1 cellular context compared by ENCODE assay signal in the genomic region with DNA sequence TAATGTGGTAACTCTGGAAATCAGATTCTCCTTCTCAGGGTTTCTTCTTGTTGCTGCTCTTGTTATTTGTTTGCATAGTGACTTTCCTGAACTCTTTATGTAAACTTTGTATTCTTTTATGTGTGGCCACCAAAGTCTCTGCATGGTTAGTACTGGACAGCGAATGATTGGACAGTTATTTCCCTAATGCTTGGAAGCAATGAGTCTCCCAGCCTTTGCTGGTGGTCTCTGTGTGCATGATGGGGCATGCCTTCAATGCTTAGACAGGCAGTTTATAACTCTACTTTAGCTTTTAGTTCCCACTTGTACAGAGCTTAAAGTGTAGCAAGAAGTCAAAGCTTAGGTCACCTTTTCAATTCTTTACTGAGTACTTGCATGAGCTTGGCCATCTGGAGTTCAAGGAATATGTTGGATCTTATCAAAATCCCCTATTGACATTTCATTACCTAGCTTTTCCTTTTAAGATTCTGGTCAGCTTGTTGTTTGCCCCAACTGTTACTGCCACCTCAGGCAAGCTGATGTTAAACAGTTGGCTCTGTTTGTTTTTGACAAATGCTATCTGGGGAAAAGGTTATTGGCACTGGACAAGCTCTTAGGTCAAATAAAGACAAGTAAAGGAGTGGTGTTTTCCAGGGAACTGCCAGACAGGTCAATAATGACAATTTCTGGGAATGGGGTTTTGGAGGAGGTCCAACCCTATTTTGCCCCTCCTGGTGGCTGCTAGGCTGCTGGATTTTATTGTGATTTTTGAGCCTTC.
A peak's percentile ranks its signal among the peaks of the same experiment; 100 is the strongest.
TF ChIP-seq lines count a peak whose summit lies in the region.

No MANE protein-coding gene starts in this region.

TF ChIP-seq in HepG2, 621 proteins besides CTCF, POLR2A, EP300 and RAD21 (continued from another document):
- TF ChIP-seq SP5 (CRISPR knock-in tag; IDR thresholded peaks at IDR 0.05; ENCODE audit: borderline replicate concordance, low read depth) (no peak), ZMYM3 (CRISPR knock-in tag; IDR thresholded peaks at IDR 0.05) (no peak), CREB1 (IDR thresholded peaks at IDR 0.05) (no peak), CREB1 (CRISPR knock-in tag; IDR thresholded peaks at IDR 0.05) (peak; percentile 8; the same call in 1 of the 2 replicates), SALL1 (CRISPR knock-in tag; IDR thresholded peaks at IDR 0.05) (no peak), EHMT2 (IDR thresholded peaks at IDR 0.05; ENCODE audit: borderline replicate concordance, low read depth, low read length) (no peak), ZNF816 (CRISPR knock-in tag; IDR thresholded peaks at IDR 0.05; ENCODE audit: borderline replicate concordance) (no peak), RFXANK (CRISPR knock-in tag; IDR thresholded peaks at IDR 0.05) (no peak), ZNF33B (CRISPR knock-in tag; IDR thresholded peaks at IDR 0.05) (no peak), MXD4 (CRISPR knock-in tag; IDR thresholded peaks at IDR 0.05) (no peak), ZNF337 (CRISPR knock-in tag; IDR thresholded peaks at IDR 0.05; ENCODE audit: borderline replicate concordance, low read depth) (no peak), ZNF24 (IDR thresholded peaks at IDR 0.05) (no peak), FOXA1 (IDR thresholded peaks at IDR 0.05) (no peak), FOXA1 (CRISPR knock-in tag; IDR thresholded peaks at IDR 0.05) (peak; percentile 67; the same call in 1 of the 2 replicates), ZNF232 (CRISPR knock-in tag; IDR thresholded peaks at IDR 0.05; ENCODE audit: borderline replicate concordance) (no peak), ZNF616 (CRISPR knock-in tag; IDR thresholded peaks at IDR 0.05; ENCODE audit: low read depth) (no peak), MAFF (IDR thresholded peaks at IDR 0.05; ENCODE audit: low read depth, low read length) (no peak), ZNF709 (CRISPR knock-in tag; IDR thresholded peaks at IDR 0.05) (no peak), FOXM1 (CRISPR knock-in tag; IDR thresholded peaks at IDR 0.05) (no peak)
- TF ChIP-seq, protein P1, sequence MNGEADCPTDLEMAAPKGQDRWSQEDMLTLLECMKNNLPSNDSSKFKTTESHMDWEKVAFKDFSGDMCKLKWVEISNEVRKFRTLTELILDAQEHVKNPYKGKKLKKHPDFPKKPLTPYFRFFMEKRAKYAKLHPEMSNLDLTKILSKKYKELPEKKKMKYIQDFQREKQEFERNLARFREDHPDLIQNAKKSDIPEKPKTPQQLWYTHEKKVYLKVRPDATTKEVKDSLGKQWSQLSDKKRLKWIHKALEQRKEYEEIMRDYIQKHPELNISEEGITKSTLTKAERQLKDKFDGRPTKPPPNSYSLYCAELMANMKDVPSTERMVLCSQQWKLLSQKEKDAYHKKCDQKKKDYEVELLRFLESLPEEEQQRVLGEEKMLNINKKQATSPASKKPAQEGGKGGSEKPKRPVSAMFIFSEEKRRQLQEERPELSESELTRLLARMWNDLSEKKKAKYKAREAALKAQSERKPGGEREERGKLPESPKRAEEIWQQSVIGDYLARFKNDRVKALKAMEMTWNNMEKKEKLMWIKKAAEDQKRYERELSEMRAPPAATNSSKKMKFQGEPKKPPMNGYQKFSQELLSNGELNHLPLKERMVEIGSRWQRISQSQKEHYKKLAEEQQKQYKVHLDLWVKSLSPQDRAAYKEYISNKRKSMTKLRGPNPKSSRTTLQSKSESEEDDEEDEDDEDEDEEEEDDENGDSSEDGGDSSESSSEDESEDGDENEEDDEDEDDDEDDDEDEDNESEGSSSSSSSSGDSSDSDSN (CRISPR knock-in tag; IDR thresholded peaks at IDR 0.05), result no peak
- TF ChIP-seq, protein P2, sequence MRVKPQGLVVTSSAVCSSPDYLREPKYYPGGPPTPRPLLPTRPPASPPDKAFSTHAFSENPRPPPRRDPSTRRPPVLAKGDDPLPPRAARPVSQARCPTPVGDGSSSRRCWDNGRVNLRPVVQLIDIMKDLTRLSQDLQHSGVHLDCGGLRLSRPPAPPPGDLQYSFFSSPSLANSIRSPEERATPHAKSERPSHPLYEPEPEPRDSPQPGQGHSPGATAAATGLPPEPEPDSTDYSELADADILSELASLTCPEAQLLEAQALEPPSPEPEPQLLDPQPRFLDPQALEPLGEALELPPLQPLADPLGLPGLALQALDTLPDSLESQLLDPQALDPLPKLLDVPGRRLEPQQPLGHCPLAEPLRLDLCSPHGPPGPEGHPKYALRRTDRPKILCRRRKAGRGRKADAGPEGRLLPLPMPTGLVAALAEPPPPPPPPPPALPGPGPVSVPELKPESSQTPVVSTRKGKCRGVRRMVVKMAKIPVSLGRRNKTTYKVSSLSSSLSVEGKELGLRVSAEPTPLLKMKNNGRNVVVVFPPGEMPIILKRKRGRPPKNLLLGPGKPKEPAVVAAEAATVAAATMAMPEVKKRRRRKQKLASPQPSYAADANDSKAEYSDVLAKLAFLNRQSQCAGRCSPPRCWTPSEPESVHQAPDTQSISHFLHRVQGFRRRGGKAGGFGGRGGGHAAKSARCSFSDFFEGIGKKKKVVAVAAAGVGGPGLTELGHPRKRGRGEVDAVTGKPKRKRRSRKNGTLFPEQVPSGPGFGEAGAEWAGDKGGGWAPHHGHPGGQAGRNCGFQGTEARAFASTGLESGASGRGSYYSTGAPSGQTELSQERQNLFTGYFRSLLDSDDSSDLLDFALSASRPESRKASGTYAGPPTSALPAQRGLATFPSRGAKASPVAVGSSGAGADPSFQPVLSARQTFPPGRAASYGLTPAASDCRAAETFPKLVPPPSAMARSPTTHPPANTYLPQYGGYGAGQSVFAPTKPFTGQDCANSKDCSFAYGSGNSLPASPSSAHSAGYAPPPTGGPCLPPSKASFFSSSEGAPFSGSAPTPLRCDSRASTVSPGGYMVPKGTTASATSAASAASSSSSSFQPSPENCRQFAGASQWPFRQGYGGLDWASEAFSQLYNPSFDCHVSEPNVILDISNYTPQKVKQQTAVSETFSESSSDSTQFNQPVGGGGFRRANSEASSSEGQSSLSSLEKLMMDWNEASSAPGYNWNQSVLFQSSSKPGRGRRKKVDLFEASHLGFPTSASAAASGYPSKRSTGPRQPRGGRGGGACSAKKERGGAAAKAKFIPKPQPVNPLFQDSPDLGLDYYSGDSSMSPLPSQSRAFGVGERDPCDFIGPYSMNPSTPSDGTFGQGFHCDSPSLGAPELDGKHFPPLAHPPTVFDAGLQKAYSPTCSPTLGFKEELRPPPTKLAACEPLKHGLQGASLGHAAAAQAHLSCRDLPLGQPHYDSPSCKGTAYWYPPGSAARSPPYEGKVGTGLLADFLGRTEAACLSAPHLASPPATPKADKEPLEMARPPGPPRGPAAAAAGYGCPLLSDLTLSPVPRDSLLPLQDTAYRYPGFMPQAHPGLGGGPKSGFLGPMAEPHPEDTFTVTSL (CRISPR knock-in tag; IDR thresholded peaks at IDR 0.05; ENCODE audit: borderline replicate concordance), result 0 out of 2 replicates have a peak, but pooled peaks have one; percentile 54
- TF ChIP-seq, protein P3, sequence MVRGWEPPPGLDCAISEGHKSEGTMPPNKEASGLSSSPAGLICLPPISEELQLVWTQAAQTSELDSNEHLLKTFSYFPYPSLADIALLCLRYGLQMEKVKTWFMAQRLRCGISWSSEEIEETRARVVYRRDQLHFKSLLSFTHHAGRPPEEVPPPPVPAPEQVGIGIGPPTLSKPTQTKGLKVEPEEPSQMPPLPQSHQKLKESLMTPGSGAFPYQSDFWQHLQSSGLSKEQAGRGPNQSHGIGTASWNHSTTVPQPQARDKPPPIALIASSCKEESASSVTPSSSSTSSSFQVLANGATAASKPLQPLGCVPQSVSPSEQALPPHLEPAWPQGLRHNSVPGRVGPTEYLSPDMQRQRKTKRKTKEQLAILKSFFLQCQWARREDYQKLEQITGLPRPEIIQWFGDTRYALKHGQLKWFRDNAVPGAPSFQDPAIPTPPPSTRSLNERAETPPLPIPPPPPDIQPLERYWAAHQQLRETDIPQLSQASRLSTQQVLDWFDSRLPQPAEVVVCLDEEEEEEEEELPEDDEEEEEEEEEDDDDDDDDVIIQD (CRISPR knock-in tag; IDR thresholded peaks at IDR 0.05; ENCODE audit: low read depth), result no peak
